In genomic region chr2:238009563-238009962, GRCh38 we compare ENCODE assay signal across 15 cellular contexts. TPM values are rescaled to one million over a fixed set of nuclear protein-coding genes. Genes with fewer than 3 reads are reported as not detected.
A peak's percentile ranks its signal among the peaks of the same experiment; 100 is the strongest.
DNase-seq lines count a peak whose midpoint lies in the region; ATAC-seq, FAIRE-seq and TF ChIP-seq lines count a peak whose summit lies in the region.
"Had no signal": no experiment of that assay in that cellular context is flagged by ENCODE, and none has a peak within 500 bp of the region (broad histone marks: within the 10 kb centered on the region; RNA-seq: fewer than 3 reads in every experiment).

No MANE protein-coding gene starts in this region.

- FAIRE-seq in K562 (lab: Jason Lieb, UNC), result no peak

- TF ChIP-seq RAD21 in K562 (CRISPR knock-in tag; conservative IDR thresholded peaks at IDR 0.05 in 1 of 2, IDR thresholded peaks at IDR 0.05 in 1 of 2), result no peak

- CTCF ChIA-PET in K562 (lab: Yijun Ruan, JAX; ENCODE audit: low intra/inter-chr PET ratio), result no interaction called here
- CTCF ChIA-PET in naive thymus-derived CD4-positive, alpha-beta T cell (lab: Charles Lee), result no interaction called here

- TF ChIP-seq EP300 in K562 (IDR thresholded peaks at IDR 0.05; ENCODE audit: low read length), result no peak

- no peak for TF ChIP-seq POLR2A in K562 (conservative IDR thresholded peaks at IDR 0.05)
- no peak for TF ChIP-seq POLR2A in prostate gland (IDR thresholded peaks at IDR 0.05)

- H3K27ac Mint-ChIP-seq in naive thymus-derived CD4-positive, alpha-beta T cell, result peak overlapping the region in 6 of 9 donors; percentile 0 to 83 (median 42)

- no peak overlapping the region for H3K9ac ChIP-seq in K562 (ENCODE audit: insufficient read depth in 1 of 2, low read depth in 2 of 2, low read length in 2 of 2)
- no peak overlapping the region for H3K9ac ChIP-seq in GM23248
- H3K9ac ChIP-seq: BLaER1 had no signal

- H3K4me3 Mint-ChIP-seq in naive thymus-derived CD4-positive, alpha-beta T cell, result peak overlapping the region in 8 of 10 donors; percentile 7 to 67 (median 46)

- WGBS in K562 (ENCODE audit: insufficient coverage, low coverage, missing lambda C conversion rate), result 93% methylated on average over 2 of the region's 2 CpGs
- 76% methylated on average over 2 of the region's 2 CpGs for WGBS in prostate gland
- WGBS in GM23248 (ENCODE audit: low coverage in 1 of 2, low lambda C conversion rate in 2 of 2, missing lambda C conversion rate in 2 of 2), 2 experiments, result 100% methylated on average over 2 of the region's 2 CpGs

- H3K79me2 ChIP-seq in K562 (ENCODE audit: control insufficient read depth, insufficient read depth, low read length), result peaks cover 23% of the 10 kb centered on the region; the same call in 2 of the 3 replicates
- H3K79me2 ChIP-seq in GM23248 (ENCODE audit: insufficient read depth), result peaks cover 65% of the 10 kb centered on the region

- peaks cover 9 to 51% (median 36%) of the 10 kb centered on the region in 5 donors for H3K36me3 Mint-ChIP-seq in naive thymus-derived CD4-positive, alpha-beta T cell

- H3K4me2 ChIP-seq in K562 (ENCODE audit: insufficient read depth, low read length) (no peak overlapping the region), GM23248 (ENCODE audit: unreplicated experiment) (no peak overlapping the region)
- H3K4me2 ChIP-seq: BLaER1 had no signal

- POLR2A ChIA-PET in K562 (lab: Yijun Ruan, JAX), result interaction anchor here (0.7 kb wide), 1 partner anchor 65 kb away, joined by 3 read pairs; no protein-coding TSS in a partner anchor
- POLR2A ChIA-PET in naive thymus-derived CD4-positive, alpha-beta T cell (lab: Charles Lee), result no interaction called here

- no peaks in the 10 kb centered on the region for H3K9me3 Mint-ChIP-seq in naive thymus-derived CD4-positive, alpha-beta T cell

- H4K20me1 ChIP-seq in K562 (replicated peaks; ENCODE audit: control insufficient read depth, insufficient read depth, low read length) (no peaks in the 10 kb centered on the region), GM23248 (ENCODE audit: insufficient read depth) (peaks cover 16% of the 10 kb centered on the region; the same call in 1 of the 2 replicates)

- BruUV-seq in K562 (replicated peaks; lab: Mats Ljungman, UMichigan), result no TSS peak

- no peaks in the 10 kb centered on the region for H3K9me3 ChIP-seq in K562 (replicated peaks; ENCODE audit: control insufficient read depth, insufficient read depth, low read depth, low read length)
- H3K9me3 ChIP-seq in naive thymus-derived CD4-positive, alpha-beta T cell (ENCODE audit: control insufficient read depth in 2 of 3, low read length in 3 of 3), result no peaks in the 10 kb centered on the region
- H3K9me3 ChIP-seq in prostate gland, result no peaks in the 10 kb centered on the region
- no peaks in the 10 kb centered on the region for H3K9me3 ChIP-seq in GM23248 (ENCODE audit: low read depth)
- H3K9me3 ChIP-seq: BLaER1, stomach had no signal

- in situ Hi-C loops in K562 (cut with MboI), result no loop called here
- in situ Hi-C loops in GM23248 (cut with MboI), result no loop called here

- H3K27ac ChIP-seq in K562 (ENCODE audit: extremely low read depth, low read depth, low read length), result no peak overlapping the region
- H3K27ac ChIP-seq in naive thymus-derived CD4-positive, alpha-beta T cell (ENCODE audit: low read depth, low read length), result no peak overlapping the region
- H3K27ac ChIP-seq in prostate gland, result no peak overlapping the region
- H3K27ac ChIP-seq in GM23248, result no peak overlapping the region
- H3K27ac ChIP-seq: BLaER1, stomach had no signal

- H3F3A ChIP-seq in GM23248 (ENCODE audit: insufficient read depth), result no peaks in the 10 kb centered on the region

- no peaks in the 10 kb centered on the region for H3K27me3 ChIP-seq in K562 (ENCODE audit: control insufficient read depth in 2 of 2, insufficient read depth in 2 of 2, low read length in 2 of 2)
- H3K27me3 ChIP-seq in naive thymus-derived CD4-positive, alpha-beta T cell (ENCODE audit: control insufficient read depth in 2 of 2, insufficient read depth in 2 of 2, low read length in 2 of 2), result no peaks in the 10 kb centered on the region
- H3K27me3 ChIP-seq in prostate gland (replicated peaks; ENCODE audit: insufficient read depth), result no peaks in the 10 kb centered on the region
- H3K27me3 ChIP-seq in GM23248 (replicated peaks; ENCODE audit: insufficient read depth), result no peaks in the 10 kb centered on the region
- H3K27me3 ChIP-seq: BLaER1, stomach had no signal

- H3K4me3 ChIP-seq in K562 (no peak overlapping the region), prostate gland (no peak overlapping the region), GM23248 (no peak overlapping the region)
- H3K4me3 ChIP-seq in naive thymus-derived CD4-positive, alpha-beta T cell (ENCODE audit: low read length), result peak overlapping the region; percentile 11
- H3K4me3 ChIP-seq: BLaER1, stomach had no signal

- DNase-seq in DMS53 (lab: John Stamatoyannopoulos, UW), result peak; percentile 72
- DNase-seq in NCI-H69 (lab: John Stamatoyannopoulos, UW), result peak; percentile 6
- no peak for DNase-seq in K562 (ENCODE audit: extremely low read depth in 1 of 4, low spot score in 3 of 4)
- peak in 3 of 9 donors; percentile 7 to 19 (median 7) for DNase-seq in naive thymus-derived CD4-positive, alpha-beta T cell
- no peak for DNase-seq in prostate gland (ENCODE audit: low spot score)
- no peak for DNase-seq in NCI-H2107 treated with DMSO at 0.1 percent for 48 hours (lab: John Stamatoyannopoulos, UW; ENCODE audit: unreplicated experiment)
- DNase-seq in GM23248, result no peak
- DNase-seq: kidney glomerular epithelial cell; NCI-H146; right cardiac atrium; stimulated activated CD4-positive, alpha-beta T cell treated with anti-CD3 and anti-CD28 coated beads, Interleukin-4, amount 100 ng/mL, for 4 hours; stomach had no signal

- no peak overlapping the region for H2AFZ ChIP-seq in K562 (ENCODE audit: low read depth, low read length)
- H2AFZ ChIP-seq in GM23248, result no peak overlapping the region

- peaks cover 22% of the 10 kb centered on the region; the same call in 2 of the 3 replicates for H3K36me3 ChIP-seq in K562 (ENCODE audit: control insufficient read depth, insufficient read depth, low read length)
- no peaks in the 10 kb centered on the region for H3K36me3 ChIP-seq in naive thymus-derived CD4-positive, alpha-beta T cell (ENCODE audit: control insufficient read depth in 2 of 3, insufficient read depth in 3 of 3, low read length in 3 of 3)
- H3K36me3 ChIP-seq in prostate gland, result no peaks in the 10 kb centered on the region
- no peaks in the 10 kb centered on the region; the same call in 1 of the 2 replicates for H3K36me3 ChIP-seq in GM23248 (ENCODE audit: low read depth)

- no peak for TF ChIP-seq CTCF in K562 (IDR thresholded peaks at IDR 0.05 in 2 of 3, conservative IDR thresholded peaks at IDR 0.05 in 1 of 3; ENCODE audit: insufficient read depth in 2 of 3, low read depth in 1 of 3, low read length in 3 of 3)
- TF ChIP-seq CTCF in prostate gland (IDR thresholded peaks at IDR 0.05), result no peak

- no peaks in the 10 kb centered on the region for H3K27me3 Mint-ChIP-seq in naive thymus-derived CD4-positive, alpha-beta T cell

- H3K9me1 ChIP-seq in K562 (ENCODE audit: control insufficient read depth, insufficient read depth, low read length), result no peaks in the 10 kb centered on the region

- peaks cover 41 to 65% (median 51%) of the 10 kb centered on the region in 7 donors for H3K4me1 Mint-ChIP-seq in naive thymus-derived CD4-positive, alpha-beta T cell

- H3K9me2 ChIP-seq in GM23248 (ENCODE audit: insufficient read depth), result no peaks in the 10 kb centered on the region

- no peak for ATAC-seq in K562
- peak; percentile 46 for ATAC-seq in naive thymus-derived CD4-positive, alpha-beta T cell
- ATAC-seq in HG02610 (IDR thresholded peaks at IDR 0.05; ENCODE audit: unreplicated experiment), result no peak
- ATAC-seq: right cardiac atrium, Right ventricle myocardium inferior had no signal

- intact Hi-C loops in K562 (cut with micrococcal nuclease) (no loop called here), prostate gland (cut with DNase I) (no loop called here)
- intact Hi-C loops in naive thymus-derived CD4-positive, alpha-beta T cell (cut with micrococcal nuclease), result no loop called here

- H3K4me1 ChIP-seq in K562 (replicated peaks in 1 of 2; ENCODE audit: control insufficient read depth in 2 of 2, insufficient read depth in 2 of 2, low read length in 2 of 2) (no peaks in the 10 kb centered on the region), prostate gland (replicated peaks) (no peaks in the 10 kb centered on the region), GM23248 (ENCODE audit: insufficient read depth) (no peaks in the 10 kb centered on the region)
- H3K4me1 ChIP-seq in naive thymus-derived CD4-positive, alpha-beta T cell (ENCODE audit: control insufficient read depth in 2 of 2, insufficient read depth in 2 of 2, low read length in 2 of 2), result peaks cover 0 to 15% of the 10 kb centered on the region in 2 donors

RNA-seq across cellular contexts. Expression of gene UBE2F, which starts 42.7 kb away (rescaled TPM):
- total RNA-seq in K562 (2011; cell fraction: chromatin; rRNA removed; ENCODE audit: low replicate concordance), result 51.8 and 53.3 TPM in 2 replicates
- total RNA-seq in K562 (2011; cell fraction: nucleolus; rRNA removed), result 34.2 and 44.7 TPM in 2 replicates
- 38.6 and 66.0 TPM in 2 replicates for total RNA-seq in K562 (2011; cell fraction: nucleoplasm; rRNA removed)
- total RNA-seq in K562 (2014; rRNA removed) (44.3 and 54.0 TPM in 2 replicates), K562 (2014; rRNA removed; fragmentation: Illumina TruSeq; extraction: Trizol) (56.4 and 59.4 TPM in 2 replicates), K562 (2015; rRNA removed; fragmentation: Illumina TruSeq; extraction: Trizol) (42.8 and 50.7 TPM in 2 replicates), K562 (2021) (53.0 and 57.9 TPM in 2 replicates), prostate gland (10 to 100 TPM; 45.2 to 73.2 TPM)
- polyA plus RNA-seq in K562 (2011; rRNA removed) (68.5 and 87.1 TPM in 2 replicates), K562 (2014; fragmentation: Illumina TruSeq; extraction: Trizol) (82.6 and 88.1 TPM in 2 replicates), K562 (2014; fragmentation: Nextera tagmentation; extraction: Ambion mirVana) (10 to 100 TPM; 18.1 to 24.9 TPM), K562 (2014; rRNA removed) (52.9 and 62.2 TPM in 2 replicates), GM23248 (2016; fragmentation: Nextera tagmentation; extraction: Ambion mirVana) (121 and 129 TPM in 2 replicates)
- 52.0 and 70.8 TPM in 2 replicates for polyA plus RNA-seq in K562 (2011; cell fraction: cytosol; rRNA removed)
- 21.9 and 30.1 TPM in 2 replicates for polyA plus RNA-seq in K562 (2011; cell fraction: nucleus; rRNA removed)
- polyA plus RNA-seq in K562 (2012), result 55.3 and 72.7 TPM in 2 replicates
- 36.2 and 36.5 TPM in 2 replicates for polyA minus RNA-seq in K562 (2011; rRNA and poly(A)+ RNA removed)
- 22.9 and 26.1 TPM in 2 replicates for polyA minus RNA-seq in K562 (2011; cell fraction: cytosol; rRNA and poly(A)+ RNA removed)
- polyA minus RNA-seq in K562 (2011; cell fraction: nucleus; rRNA and poly(A)+ RNA removed), result 21.5 and 27.3 TPM in 2 replicates
- total RNA-seq in naive thymus-derived CD4-positive, alpha-beta T cell, result 10 to 100 TPM; 42.5 to 80.9 (median 48.3) TPM
- polyA plus RNA-seq in naive thymus-derived CD4-positive, alpha-beta T cell, result 100 to 1,000 TPM in 1 of 2 donors, 10 to 100 TPM in 1; 95.6 to 114 TPM
- 61.5 and 88.7 TPM in 2 replicates for total RNA-seq in GM23248 (2014; rRNA removed; shearing (Covaris generic))

RNA-seq across cellular contexts. Expression of gene SCLY, which starts 51.2 kb away (rescaled TPM):
- total RNA-seq in K562 (2011; cell fraction: chromatin; rRNA removed; ENCODE audit: low replicate concordance), result 81.0 and 87.4 TPM in 2 replicates
- total RNA-seq in K562 (2011; cell fraction: nucleolus; rRNA removed), result 56.5 and 64.7 TPM in 2 replicates
- 82.6 and 125 TPM in 2 replicates for total RNA-seq in K562 (2011; cell fraction: nucleoplasm; rRNA removed)
- total RNA-seq in K562 (2014; rRNA removed) (22.3 and 32.0 TPM in 2 replicates), K562 (2014; rRNA removed; fragmentation: Illumina TruSeq; extraction: Trizol) (18.7 and 21.1 TPM in 2 replicates), K562 (2015; rRNA removed; fragmentation: Illumina TruSeq; extraction: Trizol) (18.6 TPM in 2 replicates), K562 (2021) (32.2 and 38.2 TPM in 2 replicates), prostate gland (10 to 100 TPM; 11.5 to 16.1 TPM)
- polyA plus RNA-seq in K562 (2011; rRNA removed) (15.6 and 17.1 TPM in 2 replicates), K562 (2014; fragmentation: Illumina TruSeq; extraction: Trizol) (20.8 and 26.7 TPM in 2 replicates), K562 (2014; fragmentation: Nextera tagmentation; extraction: Ambion mirVana) (1 to 10 TPM; 2.6 to 4.1 TPM), K562 (2014; rRNA removed) (23.9 and 27.4 TPM in 2 replicates), GM23248 (2016; fragmentation: Nextera tagmentation; extraction: Ambion mirVana) (7.4 and 10.3 TPM in 2 replicates)
- polyA plus RNA-seq in K562 (2011; cell fraction: cytosol; rRNA removed), result 14.7 and 24.8 TPM in 2 replicates
- polyA plus RNA-seq in K562 (2011; cell fraction: nucleus; rRNA removed), result 41.4 and 66.7 TPM in 2 replicates
- 22.6 and 23.3 TPM in 2 replicates for polyA plus RNA-seq in K562 (2012)
- 15.6 and 16.8 TPM in 2 replicates for polyA minus RNA-seq in K562 (2011; rRNA and poly(A)+ RNA removed)
- 15.5 and 16.5 TPM in 2 replicates for polyA minus RNA-seq in K562 (2011; cell fraction: cytosol; rRNA and poly(A)+ RNA removed)
- 26.5 and 33.8 TPM in 2 replicates for polyA minus RNA-seq in K562 (2011; cell fraction: nucleus; rRNA and poly(A)+ RNA removed)
- 10 to 100 TPM; 16.1 to 47.3 (median 29.1) TPM for total RNA-seq in naive thymus-derived CD4-positive, alpha-beta T cell
- polyA plus RNA-seq in naive thymus-derived CD4-positive, alpha-beta T cell, result 10 to 100 TPM; 12.2 to 14.1 TPM
- total RNA-seq in GM23248 (2014; rRNA removed; shearing (Covaris generic)), result 12.5 and 14.8 TPM in 2 replicates

Comparison
In these comparisons a context has a peak if more than half of its experiments do, and no peak if none do; other contexts are left out.
1. DNase-seq: peak in DMS53 (single experiment) and NCI-H69 (single experiment); none in K562 (0 of 4), prostate gland (single experiment), NCI-H2107 treated with DMSO at 0.1 percent for 48 hours (single experiment) and GM23248 (single experiment).